Comparison of ENCODE assay signal across 8 cellular contexts in genomic region chr6:25961619-25962367, GRCh38. TPM values are rescaled to one million over a fixed set of nuclear protein-coding genes. Genes with fewer than 3 reads are reported as not detected.
DNase-seq lines count a peak whose midpoint lies in the region; ATAC-seq and TF ChIP-seq lines count a peak whose summit lies in the region.

No MANE protein-coding gene starts in this region.

- no peaks in the 10 kb centered on the region for H3K9me3 ChIP-seq in PC-9 (ENCODE audit: insufficient read depth, low read depth)
- H3K9me3 ChIP-seq in skeletal muscle satellite cell (replicated peaks; ENCODE audit: low read length) = no peaks in the 10 kb centered on the region

- H3K9me2 ChIP-seq in PC-9 (ENCODE audit: insufficient read depth) = no peaks in the 10 kb centered on the region

- H3K4me2 ChIP-seq in PC-9 (peak overlapping the region; percentile 91), skeletal muscle satellite cell (ENCODE audit: low read length) (peak overlapping the region; percentile 81)

- peaks cover 29% of the 10 kb centered on the region for H3K79me2 ChIP-seq in PC-9 (ENCODE audit: low read depth)

- no peaks in the 10 kb centered on the region for H3K27me3 ChIP-seq in PC-9 (ENCODE audit: insufficient read depth, low read depth)
- no peaks in the 10 kb centered on the region for H3K27me3 ChIP-seq in skeletal muscle satellite cell (ENCODE audit: control insufficient read depth, insufficient read depth, low read length)

- no peak for TF ChIP-seq CTCF in PC-9 (conservative IDR thresholded peaks at IDR 0.05)

- intact Hi-C loops in PC-9 (cut with micrococcal nuclease; ENCODE audit: unreplicated experiment) = loop anchor here (1.0 kb wide), 2 partner anchors 10 to 31 kb away; no protein-coding TSS in a partner anchor

- H3K27ac ChIP-seq in PC-9 (peak overlapping the region; percentile 91), epithelial cell of prostate (peak overlapping the region; percentile 91)

- no peaks in the 10 kb centered on the region for H4K20me1 ChIP-seq in PC-9 (ENCODE audit: insufficient read depth)

- DNase-seq in PC-9 = no peak
- DNase-seq in epithelial cell of prostate (ENCODE audit: low read depth, low spot score) = no peak
- DNase-seq in mesenteric fat pad (ENCODE audit: low spot score) = no peak
- no peak for DNase-seq in NCI-H510A treated with DMSO at 0.1 percent for 48 hours (lab: John Stamatoyannopoulos, UW)
- DNase-seq in NCI-H82 (lab: John Stamatoyannopoulos, UW) = no peak

- H3K4me3 ChIP-seq in PC-9 (peak overlapping the region; percentile 91; the same call in 1 of the 2 replicates), skeletal muscle satellite cell (ENCODE audit: low read length) (peak overlapping the region; percentile 71)

- TSS peak; percentile 98 for BruUV-seq in PC-9 (replicated peaks; lab: Mats Ljungman, UMichigan)

- peak overlapping the region; percentile 92 for H3K9ac ChIP-seq in skeletal muscle satellite cell (ENCODE audit: low read depth, low read length)

- H3K36me3 ChIP-seq in PC-9 (ENCODE audit: low read depth) = peaks cover 18% of the 10 kb centered on the region
- peaks cover 16% of the 10 kb centered on the region for H3K36me3 ChIP-seq in skeletal muscle satellite cell (ENCODE audit: insufficient read depth, low read length)

- peak overlapping the region; percentile 84 for H2AFZ ChIP-seq in PC-9

- CTCF ChIA-PET in PC-9 (lab: Charles Lee) = interaction anchor here (0.6 to 1.1 kb wide), 2 partner anchors 31 to 94 kb away, joined by 4 to 5 read pairs; no protein-coding TSS in a partner anchor

- peaks cover 12% of the 10 kb centered on the region for H3F3A ChIP-seq in PC-9 (ENCODE audit: insufficient read depth, low read depth)

- POLR2A ChIA-PET in PC-9 (lab: Charles Lee; ENCODE audit: unreplicated experiment) = interaction anchor here (0.6 kb wide), 1 partner anchor 731 kb away, joined by 4 read pairs; no protein-coding TSS in a partner anchor

- H3K4me1 ChIP-seq in PC-9 (replicated peaks; ENCODE audit: insufficient read depth) = peaks cover 16% of the 10 kb centered on the region
- H3K4me1 ChIP-seq in skeletal muscle satellite cell (ENCODE audit: control insufficient read depth, insufficient read depth, low read length) = peaks cover 32% of the 10 kb centered on the region

- ATAC-seq in GM18520 (IDR thresholded peaks at IDR 0.05; ENCODE audit: unreplicated experiment) (peak; percentile 2), GM21786 (IDR thresholded peaks at IDR 0.05; ENCODE audit: unreplicated experiment) (no peak)

RNA-seq across cellular contexts. Expression of gene TRIM38, which starts 0.8 kb away (rescaled TPM):
- total RNA-seq in PC-9 (2021) (23.6 and 31.3 TPM in 2 replicates), mesenteric fat pad (11.5 TPM)
- total RNA-seq in skeletal muscle satellite cell (2012; rRNA removed) = 7.6 and 9.6 TPM in 2 replicates

RNA-seq across cellular contexts. Expression of gene SLC17A2, which starts 31.3 kb away (rescaled TPM):
- total RNA-seq in PC-9 (2021) = not detected in 2 replicates
- total RNA-seq in skeletal muscle satellite cell (2012; rRNA removed) = not detected in 2 replicates
- not detected for total RNA-seq in mesenteric fat pad
